In the genomic region with DNA sequence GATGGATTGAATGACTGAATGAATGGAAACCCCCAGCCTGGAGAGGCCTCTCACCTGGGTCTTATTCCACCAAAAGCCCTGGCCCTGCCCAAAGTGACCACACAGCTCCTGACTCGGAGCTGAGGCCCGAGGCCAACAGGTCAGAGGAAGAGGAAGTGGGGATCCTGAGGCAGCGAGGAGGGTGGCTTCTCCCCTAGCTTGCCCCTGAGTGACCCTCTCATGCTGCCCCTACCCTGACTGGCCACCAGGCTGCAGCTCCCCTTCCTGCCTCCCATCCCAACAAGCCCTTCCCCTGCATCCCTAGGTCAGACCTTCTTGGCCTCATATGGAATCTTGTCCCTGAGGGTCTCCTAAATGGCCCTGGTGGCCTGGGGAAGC, we compare ENCODE assay signal across 26 cellular contexts.
"Had no signal": no experiment of that assay in that cellular context is flagged by ENCODE, and none has a peak within 500 bp of the region (broad histone marks: within the 10 kb centered on the region; RNA-seq: fewer than 3 reads in every experiment).

No MANE protein-coding gene starts in this region.

- DNase-seq: activated B cell treated with CpG ODN at 0.5 μM for 24 hours; activated CD4-positive, alpha-beta T cell treated with anti-CD3 and anti-CD28 coated beads, Interleukin-2, amount 50 U/mL, for 1 hour; activated CD8-positive, alpha-beta T cell treated with anti-CD3 and anti-CD28 coated beads for 36 hours; activated naive CD8-positive, alpha-beta T cell treated with anti-CD3 and anti-CD28 coated beads, Interleukin-2, amount 50 U/mL, for 24 hours; activated T-cell treated with anti-CD3 and anti-CD28 coated beads, Interleukin-2, amount 50 U/mL, for 4 hours; amygdala; dermis blood vessel endothelial cell; effector CD4-positive, alpha-beta T cell; foreskin keratinocyte; hypothalamus; immature natural killer cell; midbrain; right cardiac atrium; stimulated activated CD4-positive, alpha-beta T cell treated with anti-CD3 and anti-CD28 coated beads, Interleukin-4, amount 100 ng/mL, for 1 hour; stimulated activated naive CD8-positive, alpha-beta T cell treated with anti-CD3 and anti-CD28 coated beads, Interleukin-15, Interleukin-2, amounts not matched to agents 100 U/mL and 50 U/mL, for 24 hours; testis; transverse colon had no signal

- H3K27me3 ChIP-seq: esophagus muscularis mucosa, foreskin keratinocyte, testis, transverse colon had no signal

- H3K4me3 Mint-ChIP-seq: activated B cell treated with CpG ODN at 0.5 μM for 24 hours; activated CD8-positive, alpha-beta T cell treated with anti-CD3 and anti-CD28 coated beads for 36 hours; activated naive CD4-positive, alpha-beta T cell treated with anti-CD3 and anti-CD28 coated beads, Interleukin-2, amount 50 U/mL, for 24 hours; activated naive CD8-positive, alpha-beta T cell treated with anti-CD3 and anti-CD28 coated beads, Interleukin-2, amount 50 U/mL, for 24 hours; activated T-cell treated with anti-CD3 and anti-CD28 coated beads, Interleukin-2, amount 50 U/mL, for 4 hours; activated T-helper 17 cell treated with anti-CD3 and anti-CD28 coated beads, Interleukin-2, amount 50 U/mL, for 72 hours; central memory CD8-positive, alpha-beta T cell; memory B cell; naive thymus-derived CD8-positive, alpha-beta T cell; neural crest cell had no signal

- H3K9me3 ChIP-seq: testis, transverse colon had no signal

- H3K27ac ChIP-seq: breast epithelium, esophagus muscularis mucosa, foreskin keratinocyte, heart left ventricle, testis, transverse colon had no signal

- H3K36me3 ChIP-seq: breast epithelium, esophagus muscularis mucosa, heart left ventricle, transverse colon had no signal

- H3K27me3 Mint-ChIP-seq: activated naive CD4-positive, alpha-beta T cell treated with anti-CD3 and anti-CD28 coated beads, Interleukin-2, amount 50 U/mL, for 24 hours had no signal

- H3K4me3 ChIP-seq: breast epithelium, esophagus muscularis mucosa, heart left ventricle, testis, transverse colon had no signal

- H3K4me1 ChIP-seq: breast epithelium, foreskin keratinocyte, transverse colon had no signal

- H3K36me3 Mint-ChIP-seq: activated naive CD4-positive, alpha-beta T cell treated with anti-CD3 and anti-CD28 coated beads, Interleukin-2, amount 50 U/mL, for 24 hours; immature natural killer cell had no signal

- H3K27ac Mint-ChIP-seq: activated B cell treated with CpG ODN at 0.5 μM for 24 hours; activated CD8-positive, alpha-beta T cell treated with anti-CD3 and anti-CD28 coated beads for 36 hours; activated naive CD4-positive, alpha-beta T cell treated with anti-CD3 and anti-CD28 coated beads, Interleukin-2, amount 50 U/mL, for 24 hours; activated naive CD8-positive, alpha-beta T cell treated with anti-CD3 and anti-CD28 coated beads, Interleukin-2, amount 50 U/mL, for 24 hours; activated T-helper 17 cell treated with anti-CD3 and anti-CD28 coated beads, Interleukin-2, amount 50 U/mL, for 72 hours; memory B cell; naive thymus-derived CD8-positive, alpha-beta T cell had no signal

- H3K9me3 Mint-ChIP-seq: activated naive CD4-positive, alpha-beta T cell treated with anti-CD3 and anti-CD28 coated beads, Interleukin-2, amount 50 U/mL, for 24 hours; activated T-helper 17 cell treated with anti-CD3 and anti-CD28 coated beads, Interleukin-2, amount 50 U/mL, for 72 hours; central memory CD8-positive, alpha-beta T cell; neural crest cell had no signal

- H3K4me1 Mint-ChIP-seq: activated B cell treated with CpG ODN at 0.5 μM for 24 hours; activated naive CD8-positive, alpha-beta T cell treated with anti-CD3 and anti-CD28 coated beads, Interleukin-2, amount 50 U/mL, for 24 hours; immature natural killer cell had no signal
